In the genomic region with DNA sequence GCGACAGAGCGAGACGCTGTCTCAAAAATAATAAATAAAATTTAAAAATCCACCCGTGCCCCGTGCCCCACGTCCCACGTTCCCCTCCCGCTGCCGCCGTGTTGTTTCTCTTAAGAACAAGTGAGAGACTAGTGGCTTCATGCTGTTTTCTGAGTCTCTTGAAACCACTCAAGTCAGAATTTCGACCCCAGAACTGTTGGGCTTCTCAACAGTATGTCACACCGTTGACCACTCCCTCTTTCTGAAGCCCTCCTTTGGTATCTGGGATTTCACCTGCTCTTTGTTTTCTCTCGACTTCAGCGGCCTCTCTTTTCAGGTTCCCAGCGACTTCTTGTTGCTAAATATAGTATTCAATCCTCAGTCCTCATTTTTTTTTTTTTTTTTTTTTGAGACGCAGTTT, we compare ENCODE assay signal across 2 cellular contexts.
TF ChIP-seq lines count a peak whose summit lies in the region.

No MANE protein-coding gene starts in this region.

TF ChIP-seq in HepG2, 621 proteins besides CTCF, POLR2A, EP300 and RAD21:
- TF ChIP-seq, protein P1, sequence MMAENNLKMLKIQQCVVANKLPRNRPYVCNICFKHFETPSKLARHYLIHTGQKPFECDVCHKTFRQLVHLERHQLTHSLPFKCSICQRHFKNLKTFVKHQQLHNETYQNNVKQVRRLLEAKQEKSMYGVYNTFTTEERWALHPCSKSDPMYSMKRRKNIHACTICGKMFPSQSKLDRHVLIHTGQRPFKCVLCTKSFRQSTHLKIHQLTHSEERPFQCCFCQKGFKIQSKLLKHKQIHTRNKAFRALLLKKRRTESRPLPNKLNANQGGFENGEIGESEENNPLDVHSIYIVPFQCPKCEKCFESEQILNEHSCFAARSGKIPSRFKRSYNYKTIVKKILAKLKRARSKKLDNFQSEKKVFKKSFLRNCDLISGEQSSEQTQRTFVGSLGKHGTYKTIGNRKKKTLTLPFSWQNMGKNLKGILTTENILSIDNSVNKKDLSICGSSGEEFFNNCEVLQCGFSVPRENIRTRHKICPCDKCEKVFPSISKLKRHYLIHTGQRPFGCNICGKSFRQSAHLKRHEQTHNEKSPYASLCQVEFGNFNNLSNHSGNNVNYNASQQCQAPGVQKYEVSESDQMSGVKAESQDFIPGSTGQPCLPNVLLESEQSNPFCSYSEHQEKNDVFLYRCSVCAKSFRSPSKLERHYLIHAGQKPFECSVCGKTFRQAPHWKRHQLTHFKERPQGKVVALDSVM (CRISPR knock-in tag; IDR thresholded peaks at IDR 0.05), result 0 out of 2 replicates have a peak, but pooled peaks have one; percentile 33
- no peak for TF ChIP-seq ZNF790 (CRISPR knock-in tag; IDR thresholded peaks at IDR 0.05; ENCODE audit: borderline replicate concordance)

TF ChIP-seq in GM12891, 5 proteins besides CTCF, POLR2A, EP300 and RAD21:
- TF ChIP-seq POU2F2 (IDR thresholded peaks at IDR 0.05; ENCODE audit: low read depth, low read length) (no peak), SPI1 (IDR thresholded peaks at IDR 0.05; ENCODE audit: low read depth, low read length) (no peak), TAF1 (IDR thresholded peaks at IDR 0.05; ENCODE audit: low read depth, low read length) (no peak), PAX5 (IDR thresholded peaks at IDR 0.05; ENCODE audit: insufficient read depth, low read length, severe bottlenecking) (no peak), POLR2AphosphoS5 (IDR thresholded peaks at IDR 0.05; ENCODE audit: low read depth, low read length) (no peak)
